10 cellular contexts compared by ENCODE assay signal in genomic region chr19:39474139-39474620, GRCh38. TPM values are rescaled to one million over a fixed set of nuclear protein-coding genes. Genes with fewer than 3 reads are reported as not detected.
DNase-seq lines count a peak whose midpoint lies in the region; ATAC-seq, FAIRE-seq and TF ChIP-seq lines count a peak whose summit lies in the region.
"Had no signal": no experiment of that assay in that cellular context is flagged by ENCODE, and none has a peak within 500 bp of the region (broad histone marks: within the 10 kb centered on the region; RNA-seq: fewer than 3 reads in every experiment).

No MANE protein-coding gene starts in this region.

- H3K4me2 ChIP-seq in H1 (ENCODE audit: insufficient read depth in 1 of 2, low read depth in 2 of 2, low read length in 2 of 2): no peak overlapping the region

- no peak overlapping the region for H3K4ac ChIP-seq in H1 (replicated peaks; ENCODE audit: insufficient read length, low read depth, low read length)

- peaks cover 26 to 50% (median 47%) of the 10 kb centered on the region in 4 experiments for H3K36me3 ChIP-seq in H1 (ENCODE audit: control insufficient read depth in 2 of 4, insufficient read depth in 4 of 4, low read length in 3 of 4)
- H3K36me3 ChIP-seq in naive thymus-derived CD4-positive, alpha-beta T cell (ENCODE audit: control insufficient read depth in 2 of 3, insufficient read depth in 3 of 3, low read length in 3 of 3): peaks cover 27 to 75% (median 35%) of the 10 kb centered on the region in 3 experiments

- no peak overlapping the region for H2BK12ac ChIP-seq in H1 (ENCODE audit: low read depth, low read length)

- H2BK20ac ChIP-seq in H1 (ENCODE audit: low read length): no peak overlapping the region

- WGBS in H1 (ENCODE audit: extremely low coverage in 1 of 2, insufficient coverage in 1 of 2, insufficient read length in 1 of 2, insufficient replicate concordance in 2 of 2, low coverage in 1 of 2, low lambda C conversion rate in 2 of 2, missing lambda C conversion rate in 1 of 2), 2 experiments: 61% methylated on average over 9 of the region's 9 CpGs; no CpG with 5 or more reads in 1 of the 2 experiments

- peak; percentile 61 to 72 for TF ChIP-seq RAD21 in H1 (IDR thresholded peaks at IDR 0.05 in 1 of 2, conservative IDR thresholded peaks at IDR 0.05 in 1 of 2; ENCODE audit: low read depth in 2 of 2, low read length in 2 of 2)

- peaks cover 0 to 11% (median 8%) of the 10 kb centered on the region in 7 donors for H3K4me1 Mint-ChIP-seq in naive thymus-derived CD4-positive, alpha-beta T cell

- no peak overlapping the region for H3K4me3 ChIP-seq in H1 (ENCODE audit: extremely low read depth in 1 of 4, insufficient read depth in 2 of 4, low read depth in 3 of 4, low read length in 4 of 4)
- H3K4me3 ChIP-seq in naive thymus-derived CD4-positive, alpha-beta T cell (ENCODE audit: low read length): no peak overlapping the region

- H3K9me3 ChIP-seq in H1 (ENCODE audit: insufficient read depth in 2 of 2, low read depth in 1 of 2, low read length in 1 of 2): no peaks in the 10 kb centered on the region
- no peaks in the 10 kb centered on the region for H3K9me3 ChIP-seq in naive thymus-derived CD4-positive, alpha-beta T cell (ENCODE audit: control insufficient read depth in 2 of 3, low read length in 3 of 3)

- POLR2A ChIA-PET in H1 (lab: Charles Lee; ENCODE audit: partially characterized antibody): interaction anchor here (0.7 to 5.3 kb wide), 13 partner anchors 12 to 104 kb away, joined by 3 to 20 read pairs (median 4); partner anchors contain the start of genes EID2B, MED29, PAF1 and RPS16
- POLR2A ChIA-PET in naive thymus-derived CD4-positive, alpha-beta T cell (lab: Charles Lee): interaction anchor here (0.6 to 1.3 kb wide), 3 partner anchors 21 to 83 kb away, joined by 3 read pairs; partner anchors contain the start of genes MED29, PAF1 and SUPT5H

- H2AK5ac ChIP-seq in H1 (ENCODE audit: low read depth, low read length): no peak overlapping the region

- H3K23ac ChIP-seq in H1 (ENCODE audit: insufficient read length): no peak overlapping the region

- H3K9me3 Mint-ChIP-seq in naive thymus-derived CD4-positive, alpha-beta T cell: peaks cover 0 to 1% (median 0%) of the 10 kb centered on the region in 11 donors

- H4K5ac ChIP-seq in H1 (ENCODE audit: insufficient read length, low read depth, low read length): no peak overlapping the region

- H3K56ac ChIP-seq in H1 (replicated peaks; ENCODE audit: insufficient read length, low read depth, low read length): no peak overlapping the region

- H3K4me3 Mint-ChIP-seq in naive thymus-derived CD4-positive, alpha-beta T cell: no peak overlapping the region

- H3K27me3 Mint-ChIP-seq in naive thymus-derived CD4-positive, alpha-beta T cell: no peaks in the 10 kb centered on the region

- no peak overlapping the region for H2AFZ ChIP-seq in H1 (ENCODE audit: low read length)

- no peaks in the 10 kb centered on the region; a peak in 1 of 7 replicates for H3K4me1 ChIP-seq in H1 (replicated peaks in 1 of 4; ENCODE audit: control insufficient read depth in 3 of 4, insufficient read depth in 4 of 4, low read length in 3 of 4)
- no peaks in the 10 kb centered on the region for H3K4me1 ChIP-seq in naive thymus-derived CD4-positive, alpha-beta T cell (ENCODE audit: control insufficient read depth in 2 of 2, insufficient read depth in 2 of 2, low read length in 2 of 2)

- no peak overlapping the region for H3K18ac ChIP-seq in H1 (ENCODE audit: extremely low read depth, low read length)

- H3K36me3 Mint-ChIP-seq in naive thymus-derived CD4-positive, alpha-beta T cell: peaks cover 12 to 40% (median 27%) of the 10 kb centered on the region in 5 donors

- H4K8ac ChIP-seq in H1 (ENCODE audit: extremely low read depth, insufficient read depth, low read length): peak overlapping the region; percentile 54

- CTCF ChIA-PET in H1 (lab: Charles Lee; ENCODE audit: partially characterized antibody): interaction anchor here (0.7 to 5.6 kb wide), 41 partner anchors 9 to 199 kb away, joined by 3 to 78 read pairs (median 6); partner anchors contain the start of genes DLL3, EID2, EID2B and PLEKHG2
- CTCF ChIA-PET in naive thymus-derived CD4-positive, alpha-beta T cell (lab: Charles Lee): interaction anchor here (0.6 to 3.9 kb wide), 15 partner anchors 9 to 198 kb away, joined by 3 to 21 read pairs (median 3); partner anchors contain the start of genes MED29 and PAF1

- TF ChIP-seq EP300 in H1 (IDR thresholded peaks at IDR 0.05; ENCODE audit: borderline replicate concordance in 1 of 2, low read depth in 2 of 2, low read length in 2 of 2): no peak

- H2BK5ac ChIP-seq in H1 (ENCODE audit: low read depth, low read length): no peak overlapping the region

- no peak overlapping the region for H4K91ac ChIP-seq in H1 (replicated peaks; ENCODE audit: insufficient read length, low read length)

- DNase-seq in DMS 273 (lab: John Stamatoyannopoulos, UW; ENCODE audit: unreplicated experiment): peak; percentile 78
- no peak for DNase-seq in DMS 273 treated with DMSO at 0.1 percent for 48 hours (lab: John Stamatoyannopoulos, UW)
- DNase-seq in NCI-H510A (lab: John Stamatoyannopoulos, UW): peak; percentile 40
- DNase-seq in activated CD8-positive, alpha-beta memory T cell treated with anti-CD3 and anti-CD28 coated beads for 48 hours (ENCODE audit: low read depth in 2 of 3, low spot score in 2 of 3): peak in 2 of 3 experiments; percentile 55 to 61
- peak in 1 of 2 experiments; percentile 96 for DNase-seq in H1 (ENCODE audit: low read depth in 1 of 2, low spot score in 2 of 2)
- DNase-seq in naive thymus-derived CD4-positive, alpha-beta T cell: peak; percentile 64 to 80 (median 73)
- DNase-seq in stimulated activated naive CD4-positive, alpha-beta T cell treated with Interleukin-2 at 50 U/mL for 16 hours (lab: John Stamatoyannopoulos, UW): peak; percentile 72
- DNase-seq in mesenteric fat pad (ENCODE audit: low spot score): no peak

- no peak overlapping the region for H3K14ac ChIP-seq in H1 (ENCODE audit: insufficient read length)

- no peaks in the 10 kb centered on the region for H3K27me3 ChIP-seq in H1 (replicated peaks in 1 of 4; ENCODE audit: control insufficient read depth in 3 of 4, extremely low read depth in 1 of 4, insufficient read depth in 3 of 4, low read length in 3 of 4)
- H3K27me3 ChIP-seq in naive thymus-derived CD4-positive, alpha-beta T cell (ENCODE audit: control insufficient read depth in 2 of 2, insufficient read depth in 2 of 2, low read length in 2 of 2): no peaks in the 10 kb centered on the region

- FAIRE-seq in H1 (lab: Jason Lieb, UNC): no peak
- FAIRE-seq: A204.1 had no signal

- peaks cover 3% of the 10 kb centered on the region; the same call in 1 of the 2 replicates for H3K79me1 ChIP-seq in H1 (ENCODE audit: low read depth, low read length)

- H3K79me2 ChIP-seq in H1 (ENCODE audit: control insufficient read depth in 1 of 2, insufficient read depth in 2 of 2, low read length in 2 of 2): no peaks in the 10 kb centered on the region

- ATAC-seq in naive thymus-derived CD4-positive, alpha-beta T cell: peak; percentile 88

- peak; percentile 89 to 96 (median 92) for TF ChIP-seq CTCF in H1 (IDR thresholded peaks at IDR 0.05; ENCODE audit: control extremely low read depth in 1 of 3, insufficient read depth in 1 of 3, low read depth in 1 of 3, low read length in 3 of 3)

- TF ChIP-seq POLR2A in H1 (IDR thresholded peaks at IDR 0.05; ENCODE audit: control extremely low read depth in 1 of 2, low read depth in 2 of 2, low read length in 2 of 2): no peak

- H3K23me2 ChIP-seq in H1 (ENCODE audit: low read depth, low read length): no peaks in the 10 kb centered on the region; the same call in 1 of the 2 replicates

- H3K27ac Mint-ChIP-seq in naive thymus-derived CD4-positive, alpha-beta T cell: peak overlapping the region in 4 of 9 donors; percentile 8 to 59 (median 28)

- intact Hi-C loops in naive thymus-derived CD4-positive, alpha-beta T cell (cut with micrococcal nuclease): loop anchor here (1.0 kb wide), 2 partner anchors 58 to 198 kb away; partner anchors contain the start of gene EID2B (in 2 of the 2)

- H3K27ac ChIP-seq in H1 (ENCODE audit: low read depth, low read length): no peak overlapping the region
- no peak overlapping the region for H3K27ac ChIP-seq in naive thymus-derived CD4-positive, alpha-beta T cell (ENCODE audit: low read depth, low read length)
- H3K27ac ChIP-seq: epithelial cell of prostate had no signal

- H2BK120ac ChIP-seq in H1 (replicated peaks; ENCODE audit: low read depth, low read length): no peak overlapping the region

- H4K20me1 ChIP-seq in H1 (replicated peaks in 1 of 2; ENCODE audit: control insufficient read depth in 1 of 2, insufficient read depth in 2 of 2, low read length in 2 of 2): peaks cover 6 to 11% of the 10 kb centered on the region in 2 experiments

- H3K9ac ChIP-seq in H1 (replicated peaks in 1 of 4; ENCODE audit: extremely low read depth in 1 of 4, low read depth in 3 of 4, low read length in 3 of 4): no peak overlapping the region

- no peak overlapping the region for H2BK15ac ChIP-seq in H1 (ENCODE audit: low read length)

RNA-seq across cellular contexts. Expression of gene TIMM50, which starts 6.5 kb away (rescaled TPM):
- total RNA-seq in H1 (2021; fragmentation: NEBNext Ultra II Directional; extraction: Animal tissue kit (Norgen Biotek cat#: 25700)): 153 and 155 TPM in 2 replicates
- 187 and 217 TPM in 2 replicates for polyA plus RNA-seq in H1 (2011; rRNA removed)
- polyA plus RNA-seq in H1 (2011; cell fraction: cytosol; rRNA removed): 162 TPM
- polyA plus RNA-seq in H1 (2011; cell fraction: nucleus; rRNA removed): 233 TPM
- 147 to 197 TPM (median 169 TPM) in 4 replicates for polyA plus RNA-seq in H1 (2012, experiment 1 of 2)
- polyA plus RNA-seq in H1 (2012, experiment 2 of 2): 251 TPM
- 125 TPM for polyA plus RNA-seq in H1 (2013, experiment 1 of 2)
- polyA plus RNA-seq in H1 (2013, experiment 2 of 2): 123 TPM
- 121 and 126 TPM in 2 replicates for polyA minus RNA-seq in H1 (2011; rRNA and poly(A)+ RNA removed)
- 92.0 TPM for polyA minus RNA-seq in H1 (2011; cell fraction: cytosol; rRNA and poly(A)+ RNA removed)
- polyA minus RNA-seq in H1 (2011; cell fraction: nucleus; rRNA and poly(A)+ RNA removed): 71.7 TPM
- total RNA-seq in naive thymus-derived CD4-positive, alpha-beta T cell: 10 to 100 TPM; 43.5 to 70.0 (median 50.0) TPM
- polyA plus RNA-seq in naive thymus-derived CD4-positive, alpha-beta T cell: 10 to 100 TPM; 43.8 to 50.8 TPM
- total RNA-seq in mesenteric fat pad: 58.4 TPM

RNA-seq across cellular contexts. Expression of gene DLL3, which starts 24.6 kb away (rescaled TPM):
- 11.3 and 12.2 TPM in 2 replicates for total RNA-seq in H1 (2021; fragmentation: NEBNext Ultra II Directional; extraction: Animal tissue kit (Norgen Biotek cat#: 25700))
- 13.8 and 16.6 TPM in 2 replicates for polyA plus RNA-seq in H1 (2011; rRNA removed)
- 10.9 TPM for polyA plus RNA-seq in H1 (2011; cell fraction: cytosol; rRNA removed)
- 13.1 TPM for polyA plus RNA-seq in H1 (2011; cell fraction: nucleus; rRNA removed)
- 4.0 to 10.2 TPM (median 8.6 TPM) in 4 replicates for polyA plus RNA-seq in H1 (2012, experiment 1 of 2)
- 6.7 TPM for polyA plus RNA-seq in H1 (2012, experiment 2 of 2)
- 63.8 TPM for polyA plus RNA-seq in H1 (2013, experiment 1 of 2)
- polyA plus RNA-seq in H1 (2013, experiment 2 of 2): 53.9 TPM
- 1.2 and 1.6 TPM in 2 replicates for polyA minus RNA-seq in H1 (2011; rRNA and poly(A)+ RNA removed)
- polyA minus RNA-seq in H1 (2011; cell fraction: cytosol; rRNA and poly(A)+ RNA removed): 4.3 TPM
- polyA minus RNA-seq in H1 (2011; cell fraction: nucleus; rRNA and poly(A)+ RNA removed): 3.9 TPM
- total RNA-seq in naive thymus-derived CD4-positive, alpha-beta T cell: under 1 TPM in 2 of 5 experiments, not detected in 3; 0.15 to 0.22 TPM
- under 1 TPM; 0.08 to 0.12 TPM for polyA plus RNA-seq in naive thymus-derived CD4-positive, alpha-beta T cell
- not detected for total RNA-seq in mesenteric fat pad

RNA-seq across cellular contexts. Expression of gene SUPT5H, which starts 28.8 kb away (rescaled TPM):
- 111 and 118 TPM in 2 replicates for total RNA-seq in H1 (2021; fragmentation: NEBNext Ultra II Directional; extraction: Animal tissue kit (Norgen Biotek cat#: 25700))
- polyA plus RNA-seq in H1 (2011; rRNA removed): 77.8 and 110 TPM in 2 replicates
- 88.9 TPM for polyA plus RNA-seq in H1 (2011; cell fraction: cytosol; rRNA removed)
- 202 TPM for polyA plus RNA-seq in H1 (2011; cell fraction: nucleus; rRNA removed)
- 110 to 145 TPM (median 140 TPM) in 4 replicates for polyA plus RNA-seq in H1 (2012, experiment 1 of 2)
- 111 TPM for polyA plus RNA-seq in H1 (2012, experiment 2 of 2)
- polyA plus RNA-seq in H1 (2013, experiment 1 of 2): 86.7 TPM
- 76.3 TPM for polyA plus RNA-seq in H1 (2013, experiment 2 of 2)
- 54.8 and 86.8 TPM in 2 replicates for polyA minus RNA-seq in H1 (2011; rRNA and poly(A)+ RNA removed)
- polyA minus RNA-seq in H1 (2011; cell fraction: cytosol; rRNA and poly(A)+ RNA removed): 45.4 TPM
- polyA minus RNA-seq in H1 (2011; cell fraction: nucleus; rRNA and poly(A)+ RNA removed): 57.4 TPM
- 100 to 1,000 TPM; 180 to 247 (median 203) TPM for total RNA-seq in naive thymus-derived CD4-positive, alpha-beta T cell
- 100 to 1,000 TPM in 1 of 2 donors, 10 to 100 TPM in 1; 78.7 to 127 TPM for polyA plus RNA-seq in naive thymus-derived CD4-positive, alpha-beta T cell
- total RNA-seq in mesenteric fat pad: 84.5 TPM

RNA-seq across cellular contexts. Expression of gene RPS16, which starts 38.4 kb away (rescaled TPM):
- total RNA-seq in H1 (2021; fragmentation: NEBNext Ultra II Directional; extraction: Animal tissue kit (Norgen Biotek cat#: 25700)): 2,433 and 2,482 TPM in 2 replicates
- polyA plus RNA-seq in H1 (2011; rRNA removed): 7,810 and 9,546 TPM in 2 replicates
- 5,561 TPM for polyA plus RNA-seq in H1 (2011; cell fraction: cytosol; rRNA removed)
- 4,175 TPM for polyA plus RNA-seq in H1 (2011; cell fraction: nucleus; rRNA removed)
- polyA plus RNA-seq in H1 (2012, experiment 1 of 2): 3,337 to 4,443 TPM (median 4,024 TPM) in 4 replicates
- 7,637 TPM for polyA plus RNA-seq in H1 (2012, experiment 2 of 2)
- polyA plus RNA-seq in H1 (2013, experiment 1 of 2): 4,469 TPM
- 4,343 TPM for polyA plus RNA-seq in H1 (2013, experiment 2 of 2)
- 1,416 and 1,486 TPM in 2 replicates for polyA minus RNA-seq in H1 (2011; rRNA and poly(A)+ RNA removed)
- polyA minus RNA-seq in H1 (2011; cell fraction: cytosol; rRNA and poly(A)+ RNA removed): 1,670 TPM
- 1,057 TPM for polyA minus RNA-seq in H1 (2011; cell fraction: nucleus; rRNA and poly(A)+ RNA removed)
- 1,000 to 10,000 TPM; 2,281 to 4,335 (median 4,063) TPM for total RNA-seq in naive thymus-derived CD4-positive, alpha-beta T cell
- polyA plus RNA-seq in naive thymus-derived CD4-positive, alpha-beta T cell: 1,000 to 10,000 TPM; 2,448 to 2,618 TPM
- 1,454 TPM for total RNA-seq in mesenteric fat pad

RNA-seq across cellular contexts. Expression of gene SELENOV, which starts 40.8 kb away (rescaled TPM):
- 8.4 and 11.0 TPM in 2 replicates for total RNA-seq in H1 (2021; fragmentation: NEBNext Ultra II Directional; extraction: Animal tissue kit (Norgen Biotek cat#: 25700))
- 10.7 and 21.8 TPM in 2 replicates for polyA plus RNA-seq in H1 (2011; rRNA removed)
- 11.5 TPM for polyA plus RNA-seq in H1 (2011; cell fraction: cytosol; rRNA removed)
- 27.1 TPM for polyA plus RNA-seq in H1 (2011; cell fraction: nucleus; rRNA removed)
- 9.8 to 12.5 TPM (median 11.4 TPM) in 4 replicates for polyA plus RNA-seq in H1 (2012, experiment 1 of 2)
- polyA plus RNA-seq in H1 (2012, experiment 2 of 2): 9.3 TPM
- polyA plus RNA-seq in H1 (2013, experiment 1 of 2): 23.6 TPM
- polyA plus RNA-seq in H1 (2013, experiment 2 of 2): 19.1 TPM
- 1.2 and 2.0 TPM in 2 replicates for polyA minus RNA-seq in H1 (2011; rRNA and poly(A)+ RNA removed)
- polyA minus RNA-seq in H1 (2011; cell fraction: cytosol; rRNA and poly(A)+ RNA removed): 4.4 TPM
- 16.2 TPM for polyA minus RNA-seq in H1 (2011; cell fraction: nucleus; rRNA and poly(A)+ RNA removed)
- total RNA-seq in naive thymus-derived CD4-positive, alpha-beta T cell: not detected
- polyA plus RNA-seq in naive thymus-derived CD4-positive, alpha-beta T cell: not detected
- not detected for total RNA-seq in mesenteric fat pad

Comparison
In these comparisons a context has a peak if more than half of its experiments do, and no peak if none do; other contexts are left out.
1. DNase-seq: peak in DMS 273 (single experiment), NCI-H510A (single experiment), activated CD8-positive, alpha-beta memory T cell treated with anti-CD3 and anti-CD28 coated beads for 48 hours (2 of 3), naive thymus-derived CD4-positive, alpha-beta T cell (9 of 9) and stimulated activated naive CD4-positive, alpha-beta T cell treated with Interleukin-2 at 50 U/mL for 16 hours (single experiment); none in DMS 273 treated with DMSO at 0.1 percent for 48 hours (single experiment) and mesenteric fat pad (single experiment).
2. RNA of gene DLL3, which starts 24.6 kb away (total RNA-seq): 11.3 to 12.2 TPM in H1; 0.15 to 0.22 TPM in naive thymus-derived CD4-positive, alpha-beta T cell and not detected in mesenteric fat pad (single experiment); every median in the first group is over 10 times any median in the second.